In the genomic region with DNA sequence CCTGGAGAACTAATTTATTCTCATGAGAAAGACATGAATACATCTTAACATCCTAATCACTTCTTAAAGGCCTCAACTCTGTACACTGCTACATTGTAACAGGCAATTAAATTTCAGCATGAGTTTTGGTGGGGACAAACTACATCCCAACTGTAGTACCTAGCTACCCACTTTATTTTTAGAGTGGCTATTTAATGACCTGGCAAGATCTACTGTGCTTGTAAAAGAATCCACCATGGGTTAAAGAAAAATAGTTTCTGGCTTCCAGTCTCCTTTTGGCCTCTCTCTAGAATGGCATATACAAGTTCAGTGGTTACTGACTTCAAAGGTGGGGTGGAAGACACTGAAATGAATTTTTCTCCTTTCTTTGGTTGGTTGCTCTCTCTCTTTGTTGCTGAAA, we compare ENCODE assay signal across 17 cellular contexts.
A peak's percentile ranks its signal among the peaks of the same experiment; 100 is the strongest.
DNase-seq lines count a peak whose midpoint lies in the region; ATAC-seq and TF ChIP-seq lines count a peak whose summit lies in the region.
"Had no signal": no experiment of that assay in that cellular context is flagged by ENCODE, and none has a peak within 500 bp of the region (broad histone marks: within the 10 kb centered on the region; RNA-seq: fewer than 3 reads in every experiment).

No MANE protein-coding gene starts in this region.

- H3K36me3 Mint-ChIP-seq in MCF 10A (ENCODE audit: insufficient read depth, unreplicated experiment): no peaks in the 10 kb centered on the region
- H3K36me3 Mint-ChIP-seq: CD8-positive, alpha-beta T cell had no signal

- H3K4me1 ChIP-seq in psoas muscle (peaks cover 32% of the 10 kb centered on the region), skeletal muscle tissue (ENCODE audit: control insufficient read depth in 3 of 3, insufficient read depth in 3 of 3, low read length in 3 of 3) (peaks cover 14 to 16% (median 16%) of the 10 kb centered on the region in 3 donors), vagina (peaks cover 40% of the 10 kb centered on the region), smooth muscle cell (ENCODE audit: low read depth) (no peaks in the 10 kb centered on the region)
- H3K4me1 ChIP-seq: A549; BLaER1 treated with 17β-estradiol and CSF1 and Interleukin-3, amounts not matched to agents 10 nM and 100 nM; Caco-2 had no signal

- H3K36me3 ChIP-seq in psoas muscle (ENCODE audit: insufficient read depth in 1 of 2, low read depth in 1 of 2) (no peaks in the 10 kb centered on the region), skeletal muscle tissue (ENCODE audit: control insufficient read depth in 3 of 3, insufficient read depth in 3 of 3, low read length in 3 of 3) (no peaks in the 10 kb centered on the region), vagina (no peaks in the 10 kb centered on the region), smooth muscle cell (ENCODE audit: low read depth) (no peaks in the 10 kb centered on the region)
- H3K36me3 ChIP-seq: BLaER1 treated with 17β-estradiol and CSF1 and Interleukin-3, amounts not matched to agents 10 nM and 100 nM had no signal

- H3F3A ChIP-seq in smooth muscle cell (ENCODE audit: low read depth): no peaks in the 10 kb centered on the region

- peak overlapping the region in 2 of 3 donors; percentile 45 to 46 for H3K9ac ChIP-seq in skeletal muscle tissue (ENCODE audit: low read depth in 1 of 3, low read length in 3 of 3)
- H3K9ac ChIP-seq in smooth muscle cell (ENCODE audit: low read depth): no peak overlapping the region
- H3K9ac ChIP-seq: BLaER1 treated with 17β-estradiol and CSF1 and Interleukin-3, amounts not matched to agents 10 nM and 100 nM had no signal

- no peaks in the 10 kb centered on the region for H3K27me3 ChIP-seq in psoas muscle (ENCODE audit: insufficient read depth in 3 of 3, low read length in 2 of 3)
- no peaks in the 10 kb centered on the region for H3K27me3 ChIP-seq in skeletal muscle tissue (ENCODE audit: control insufficient read depth in 3 of 3, insufficient read depth in 3 of 3, low read length in 3 of 3)
- no peaks in the 10 kb centered on the region for H3K27me3 ChIP-seq in vagina
- no peaks in the 10 kb centered on the region for H3K27me3 ChIP-seq in smooth muscle cell (ENCODE audit: low read depth)
- H3K27me3 ChIP-seq: BLaER1 treated with 17β-estradiol and CSF1 and Interleukin-3, amounts not matched to agents 10 nM and 100 nM had no signal

- no peak overlapping the region for H3K4me2 ChIP-seq in smooth muscle cell
- H3K4me2 ChIP-seq: A549; BLaER1 treated with 17β-estradiol and CSF1 and Interleukin-3, amounts not matched to agents 10 nM and 100 nM had no signal

- DNase-seq in psoas muscle (no peak), vagina (ENCODE audit: extremely low spot score in 2 of 2) (no peak), smooth muscle cell (lab: John Stamatoyannopoulos, UW; ENCODE audit: unreplicated experiment) (no peak), MCF 10A (ENCODE audit: unreplicated experiment) (no peak)
- DNase-seq: AML-193; Caco-2; Calu3; CD4-positive, alpha-beta T cell; CD8-positive, alpha-beta T cell; DMS79 treated with DMSO at 0.1 percent for 48 hours; GF-D8 had no signal

- H3K27ac Mint-ChIP-seq in MCF 10A (ENCODE audit: low read depth, unreplicated experiment): no peak overlapping the region
- H3K27ac Mint-ChIP-seq: B cell; CD4-positive, alpha-beta T cell; CD8-positive, alpha-beta T cell had no signal

- peak in 3 of 4 donors; percentile 48 to 83 (median 60) for ATAC-seq in psoas muscle
- ATAC-seq: A549; CD8-positive, alpha-beta T cell had no signal

- no peak for TF ChIP-seq CTCF in psoas muscle (IDR thresholded peaks at IDR 0.05)
- TF ChIP-seq CTCF in vagina (IDR thresholded peaks at IDR 0.05): no peak
- TF ChIP-seq CTCF in smooth muscle cell (IDR thresholded peaks at IDR 0.05; ENCODE audit: borderline replicate concordance, insufficient read depth, poor library complexity, severe bottlenecking): no peak
- TF ChIP-seq CTCF in MCF 10A (IDR thresholded peaks at IDR 0.05; ENCODE audit: unreplicated experiment): no peak

- intact Hi-C loops in psoas muscle (cut with DNase I) (no loop called here), vagina (cut with DNase I) (no loop called here), MCF 10A (cut with micrococcal nuclease) (no loop called here)

- H2AFZ ChIP-seq in smooth muscle cell (ENCODE audit: low read depth): no peak overlapping the region

- H3K27ac ChIP-seq in psoas muscle: peak overlapping the region; percentile 34
- peak overlapping the region; percentile 56 for H3K27ac ChIP-seq in skeletal muscle tissue (ENCODE audit: low read depth, low read length)
- peak overlapping the region; percentile 56 for H3K27ac ChIP-seq in vagina
- H3K27ac ChIP-seq in smooth muscle cell (ENCODE audit: low read depth): no peak overlapping the region
- H3K27ac ChIP-seq: 22Rv1; A549; BLaER1 treated with 17β-estradiol and CSF1 and Interleukin-3, amounts not matched to agents 10 nM and 100 nM; C4-2B had no signal

- peaks cover 10% of the 10 kb centered on the region for H3K4me1 Mint-ChIP-seq in MCF 10A (ENCODE audit: insufficient read depth, unreplicated experiment)
- H3K4me1 Mint-ChIP-seq: B cell had no signal

- H3K79me2 ChIP-seq in smooth muscle cell (ENCODE audit: low read depth): no peaks in the 10 kb centered on the region

- no peak for TF ChIP-seq POLR2A in vagina (IDR thresholded peaks at IDR 0.05)

- no peak overlapping the region for H3K4me3 Mint-ChIP-seq in MCF 10A (ENCODE audit: unreplicated experiment)
- H3K4me3 Mint-ChIP-seq: B cell; CD4-positive, alpha-beta T cell; CD8-positive, alpha-beta T cell had no signal

- BruUV-seq in MCF 10A (replicated peaks; lab: Mats Ljungman, UMichigan): no TSS peak

- peak overlapping the region; percentile 28 for H3K4me3 ChIP-seq in psoas muscle
- peak overlapping the region in 2 of 3 donors; percentile 2 to 24 for H3K4me3 ChIP-seq in skeletal muscle tissue (ENCODE audit: low read length in 3 of 3)
- H3K4me3 ChIP-seq in vagina: no peak overlapping the region
- no peak overlapping the region for H3K4me3 ChIP-seq in smooth muscle cell
- H3K4me3 ChIP-seq: A549; BLaER1 treated with 17β-estradiol and CSF1 and Interleukin-3, amounts not matched to agents 10 nM and 100 nM had no signal

- POLR2A ChIA-PET in MCF 10A (lab: Yijun Ruan, JAX): no interaction called here

- H4K20me1 ChIP-seq in smooth muscle cell (ENCODE audit: low read depth): no peaks in the 10 kb centered on the region
- H4K20me1 ChIP-seq: BLaER1 treated with 17β-estradiol and CSF1 and Interleukin-3, amounts not matched to agents 10 nM and 100 nM had no signal

- CTCF ChIA-PET in MCF 10A (lab: Yijun Ruan, JAX): no interaction called here

- no peaks in the 10 kb centered on the region for H3K9me3 Mint-ChIP-seq in MCF 10A (ENCODE audit: unreplicated experiment)
- H3K9me3 Mint-ChIP-seq: CD4-positive, alpha-beta T cell; CD8-positive, alpha-beta T cell had no signal

- H3K9me3 ChIP-seq in psoas muscle (no peaks in the 10 kb centered on the region), skeletal muscle tissue (ENCODE audit: control insufficient read depth in 3 of 3, low read length in 3 of 3) (no peaks in the 10 kb centered on the region), vagina (no peaks in the 10 kb centered on the region), smooth muscle cell (replicated peaks; ENCODE audit: low read depth) (no peaks in the 10 kb centered on the region)
- H3K9me3 ChIP-seq: A549; BLaER1 treated with 17β-estradiol and CSF1 and Interleukin-3, amounts not matched to agents 10 nM and 100 nM; Caco-2 had no signal

- no peaks in the 10 kb centered on the region for H3K27me3 Mint-ChIP-seq in MCF 10A (ENCODE audit: insufficient read depth, unreplicated experiment)
- H3K27me3 Mint-ChIP-seq: B cell; CD4-positive, alpha-beta T cell had no signal

Comparison
In these comparisons a context has a peak if more than half of its experiments do, and no peak if none do; other contexts are left out.
1. H3K4me3 ChIP-seq: peak in psoas muscle (single experiment) and skeletal muscle tissue (2 of 3); none in vagina (0 of 2) and smooth muscle cell (single experiment).